In the genomic region with DNA sequence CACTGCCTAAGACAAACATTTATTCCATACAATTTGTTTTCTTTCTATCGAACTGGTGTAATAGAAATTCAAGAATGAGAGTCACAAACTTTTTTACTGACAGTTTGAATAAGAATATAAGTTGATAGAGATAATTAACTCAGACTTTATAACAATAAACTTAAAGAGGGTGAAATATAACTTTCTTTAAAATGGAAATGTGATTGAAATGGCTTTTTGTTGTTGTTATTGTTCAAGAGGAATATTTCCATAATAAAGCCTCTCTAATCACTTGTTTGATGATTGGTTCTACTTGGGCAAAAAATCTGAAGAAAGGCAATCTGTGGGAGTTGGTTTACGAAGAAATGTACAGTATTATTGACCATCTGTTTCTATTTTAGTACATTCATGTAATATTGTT, we compare ENCODE assay signal across 19 cellular contexts.
"Had no signal": no experiment of that assay in that cellular context is flagged by ENCODE, and none has a peak within 500 bp of the region (broad histone marks: within the 10 kb centered on the region; RNA-seq: fewer than 3 reads in every experiment).

No MANE protein-coding gene starts in this region.

- FAIRE-seq: islet of Langerhans had no signal

- H3K27ac Mint-ChIP-seq: stimulated activated memory B cell treated with anti-CD40 and anti-IgM and Interleukin-4, amounts not matched to agents 10 μg/mL and 1 μg/mL and 100 μg/mL, for 72 hours; stimulated activated naive CD8-positive, alpha-beta T cell treated with anti-CD3 and anti-CD28 coated beads, Interleukin-15, Interleukin-2, amounts not matched to agents 100 ng/mL and 50 ng/mL, for 24 hours had no signal

- DNase-seq: colonic mucosa; dermis blood vessel endothelial cell; gastrocnemius medialis; heart right ventricle; hypothalamus; kidney glomerular epithelial cell; mesendoderm; naive B cell; sigmoid colon; stimulated activated CD4-positive, alpha-beta T cell treated with anti-CD3 and anti-CD28 coated beads, Interleukin-4, amount 100 ng/mL, for 1 hour; stimulated activated CD8-positive, alpha-beta memory T cell treated with anti-CD3 and anti-CD28 coated beads, Interleukin-4, amount 100 ng/mL, for 48 hours; tibial artery had no signal

- H3K36me3 ChIP-seq: colonic mucosa, esophagus muscularis mucosa, gastrocnemius medialis, heart right ventricle, right atrium auricular region, sigmoid colon, tibial artery had no signal

- H3K9me3 Mint-ChIP-seq: naive B cell; neural crest cell; stimulated activated memory B cell treated with anti-CD40 and anti-IgM and Interleukin-4, amounts not matched to agents 10 μg/mL and 1 μg/mL and 100 μg/mL, for 72 hours; stimulated activated naive CD8-positive, alpha-beta T cell treated with anti-CD3 and anti-CD28 coated beads, Interleukin-15, Interleukin-2, amounts not matched to agents 100 ng/mL and 50 ng/mL, for 24 hours had no signal

- H3K4me3 ChIP-seq: colonic mucosa, esophagus muscularis mucosa, gastrocnemius medialis, heart right ventricle, right atrium auricular region, sigmoid colon, skin epidermis, tibial artery had no signal

- H3K27me3 Mint-ChIP-seq: naive B cell; stimulated activated memory B cell treated with anti-CD40 and anti-IgM and Interleukin-4, amounts not matched to agents 10 μg/mL and 1 μg/mL and 100 μg/mL, for 72 hours; stimulated activated naive CD8-positive, alpha-beta T cell treated with anti-CD3 and anti-CD28 coated beads, Interleukin-15, Interleukin-2, amounts not matched to agents 100 ng/mL and 50 ng/mL, for 24 hours had no signal

- H3K36me3 Mint-ChIP-seq: naive B cell had no signal

- H3K27ac ChIP-seq: colonic mucosa, esophagus muscularis mucosa, gastrocnemius medialis, heart right ventricle, right atrium auricular region, sigmoid colon, skin epidermis, tibial artery had no signal

- H3K9me3 ChIP-seq: colonic mucosa, esophagus muscularis mucosa, gastrocnemius medialis, heart right ventricle, right atrium auricular region, sigmoid colon, tibial artery had no signal

- H3K4me3 Mint-ChIP-seq: naive B cell; neural crest cell; stimulated activated memory B cell treated with anti-CD40 and anti-IgM and Interleukin-4, amounts not matched to agents 10 μg/mL and 1 μg/mL and 100 μg/mL, for 72 hours; stimulated activated naive CD8-positive, alpha-beta T cell treated with anti-CD3 and anti-CD28 coated beads, Interleukin-15, Interleukin-2, amounts not matched to agents 100 ng/mL and 50 ng/mL, for 24 hours had no signal

- H3K4me1 ChIP-seq: colonic mucosa, sigmoid colon, tibial artery had no signal

- H3K27me3 ChIP-seq: colonic mucosa, esophagus muscularis mucosa, gastrocnemius medialis, heart right ventricle, right atrium auricular region, sigmoid colon, tibial artery had no signal

- ATAC-seq: gastrocnemius medialis; heart right ventricle; stimulated activated memory B cell treated with anti-CD40 and anti-IgM and Interleukin-4, amounts not matched to agents 10 μg/mL and 1 μg/mL and 100 μg/mL, for 72 hours had no signal
